Comparison of ENCODE assay signal across 8 cellular contexts in the genomic region with DNA sequence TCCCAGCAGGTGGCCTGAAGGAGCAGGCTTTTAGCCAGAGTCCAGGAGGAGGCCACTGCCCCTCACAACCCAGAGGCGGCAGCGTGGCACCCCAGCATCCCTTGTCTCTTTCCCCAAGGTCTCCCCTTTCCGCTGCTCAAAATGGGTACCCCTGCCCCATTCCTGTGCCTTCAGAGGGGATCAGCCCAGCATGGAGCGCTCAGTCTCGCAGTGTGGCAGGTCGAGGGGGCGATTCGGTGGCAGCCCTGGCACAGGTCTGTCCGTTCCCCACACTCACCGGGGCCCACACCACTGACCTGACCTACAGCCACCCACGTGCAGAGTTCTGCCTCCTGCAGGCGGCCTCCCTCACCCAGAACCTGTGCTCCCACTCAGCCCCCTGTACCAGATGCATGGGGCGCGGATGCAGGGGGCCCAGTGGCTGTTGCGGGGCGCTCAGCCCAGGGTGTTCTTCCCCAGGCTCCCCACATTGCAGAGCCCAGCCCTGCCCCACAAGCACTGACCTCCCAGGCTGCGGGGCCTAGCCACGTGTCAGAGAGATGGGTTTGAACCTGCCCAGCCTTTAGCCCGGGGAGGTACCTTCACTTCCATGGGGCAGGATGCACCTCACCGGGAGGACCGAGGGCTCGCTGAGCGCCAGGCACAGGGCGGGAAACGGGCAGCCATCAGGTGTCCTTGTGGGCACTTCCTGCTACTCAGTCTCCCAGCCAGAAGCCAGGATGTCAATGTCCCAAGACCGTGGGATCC. TPM values are rescaled to one million over a fixed set of nuclear protein-coding genes. Genes with fewer than 3 reads are reported as not detected.
DNase-seq lines count a peak whose midpoint lies in the region; ATAC-seq and TF ChIP-seq lines count a peak whose summit lies in the region.

No MANE protein-coding gene starts in this region.

- no peaks in the 10 kb centered on the region for H3K27me3 Mint-ChIP-seq in effector memory CD8-positive, alpha-beta T cell
- H3K27me3 Mint-ChIP-seq in natural killer cell treated with Interleukin-12 subunit alpha and Interleukin-12 subunit beta and Interleukin-15 and Interleukin-18, amount 100 ng/mL, for 72 hours = no peaks in the 10 kb centered on the region

- no peaks in the 10 kb centered on the region for H3K9me3 Mint-ChIP-seq in effector memory CD8-positive, alpha-beta T cell
- no peaks in the 10 kb centered on the region for H3K9me3 Mint-ChIP-seq in natural killer cell treated with Interleukin-12 subunit alpha and Interleukin-12 subunit beta and Interleukin-15 and Interleukin-18, amount 100 ng/mL, for 72 hours

- H3K4me1 Mint-ChIP-seq in effector memory CD8-positive, alpha-beta T cell (ENCODE audit: low read depth in 2 of 2) = peaks cover 24 to 39% of the 10 kb centered on the region in 2 donors
- H3K4me1 Mint-ChIP-seq in natural killer cell treated with Interleukin-12 subunit alpha and Interleukin-12 subunit beta and Interleukin-15 and Interleukin-18, amount 100 ng/mL, for 72 hours (ENCODE audit: low read depth in 2 of 2) = peaks cover 33 to 43% of the 10 kb centered on the region in 2 donors

- H3K27ac ChIP-seq in C4-2B = no peak overlapping the region

- ATAC-seq in effector memory CD8-positive, alpha-beta T cell (replicated peaks) = no peak
- peak; percentile 2 to 10 for ATAC-seq in natural killer cell treated with Interleukin-12 subunit alpha and Interleukin-12 subunit beta and Interleukin-15 and Interleukin-18, amount 100 ng/mL, for 72 hours
- ATAC-seq in HG02798 (IDR thresholded peaks at IDR 0.05; ENCODE audit: poor library complexity, unreplicated experiment) (no peak), HG03025 (IDR thresholded peaks at IDR 0.05; ENCODE audit: low FRiP score, unreplicated experiment) (no peak), HG03139 (IDR thresholded peaks at IDR 0.05; ENCODE audit: unreplicated experiment) (no peak), GM18502 (IDR thresholded peaks at IDR 0.05; ENCODE audit: poor library complexity, unreplicated experiment) (no peak)

- TF ChIP-seq CTCF in C4-2B (conservative IDR thresholded peaks at IDR 0.05) (peak; percentile 27; the same call in 1 of the 2 replicates), LNCAP (IDR thresholded peaks at IDR 0.05) (peak; percentile 39)

- H3K36me3 Mint-ChIP-seq in effector memory CD8-positive, alpha-beta T cell (ENCODE audit: insufficient read depth) = peaks cover 30% of the 10 kb centered on the region
- no peaks in the 10 kb centered on the region for H3K36me3 Mint-ChIP-seq in natural killer cell treated with Interleukin-12 subunit alpha and Interleukin-12 subunit beta and Interleukin-15 and Interleukin-18, amount 100 ng/mL, for 72 hours

- peak overlapping the region; percentile 92 to 95 for H3K27ac Mint-ChIP-seq in effector memory CD8-positive, alpha-beta T cell
- peak overlapping the region; percentile 97 for H3K27ac Mint-ChIP-seq in natural killer cell treated with Interleukin-12 subunit alpha and Interleukin-12 subunit beta and Interleukin-15 and Interleukin-18, amount 100 ng/mL, for 72 hours

- no peak for DNase-seq in effector memory CD8-positive, alpha-beta T cell
- DNase-seq in natural killer cell treated with Interleukin-12 subunit alpha and Interleukin-12 subunit beta and Interleukin-15 and Interleukin-18, amount 100 ng/mL, for 72 hours (ENCODE audit: low spot score) = no peak

- peak overlapping the region; percentile 67 to 70 for H3K4me3 Mint-ChIP-seq in effector memory CD8-positive, alpha-beta T cell
- H3K4me3 Mint-ChIP-seq in natural killer cell treated with Interleukin-12 subunit alpha and Interleukin-12 subunit beta and Interleukin-15 and Interleukin-18, amount 100 ng/mL, for 72 hours = no peak overlapping the region

RNA-seq across cellular contexts. Expression of a gene that starts 41.8 kb away (rescaled TPM):
- total RNA-seq in natural killer cell treated with Interleukin-12 subunit alpha and Interleukin-12 subunit beta and Interleukin-15 and Interleukin-18, amount 100 ng/mL, for 72 hours = 10 to 100 TPM; 42.5 to 59.1 TPM

Comparison
In these comparisons a context has a peak if more than half of its experiments do, and no peak if none do; other contexts are left out.
1. ATAC-seq: peak in natural killer cell treated with Interleukin-12 subunit alpha and Interleukin-12 subunit beta and Interleukin-15 and Interleukin-18, amount 100 ng/mL, for 72 hours (2 of 2); none in effector memory CD8-positive, alpha-beta T cell (single experiment), HG02798 (single experiment), HG03025 (single experiment), HG03139 (single experiment) and GM18502 (single experiment).